16 cellular contexts compared by ENCODE assay signal in genomic region chr6:13559251-13559650, GRCh38. TPM values are rescaled to one million over a fixed set of nuclear protein-coding genes. Genes with fewer than 3 reads are reported as not detected.
A peak's percentile ranks its signal among the peaks of the same experiment; 100 is the strongest.
DNase-seq lines count a peak whose midpoint lies in the region; ATAC-seq and TF ChIP-seq lines count a peak whose summit lies in the region.
"Had no signal": no experiment of that assay in that cellular context is flagged by ENCODE, and none has a peak within 500 bp of the region (broad histone marks: within the 10 kb centered on the region; RNA-seq: fewer than 3 reads in every experiment).

No MANE protein-coding gene starts in this region.

- H3K4me1 ChIP-seq in lower lobe of right lung = peaks cover 42% of the 10 kb centered on the region

- CTCF ChIA-PET in activated CD4-positive, alpha-beta T cell treated with anti-CD3 and anti-CD28 coated beads for 36 hours (lab: Charles Lee) = interaction anchor here (1.0 kb wide), 1 partner anchor 16 kb away, joined by 4 read pairs; no protein-coding TSS in a partner anchor

- POLR2A ChIA-PET in activated CD4-positive, alpha-beta T cell treated with anti-CD3 and anti-CD28 coated beads for 36 hours (lab: Charles Lee) = interaction anchor here (0.6 kb wide), 1 partner anchor 364 kb away, joined by 3 read pairs; no protein-coding TSS in a partner anchor

- no peak for TF ChIP-seq CTCF in lower lobe of right lung (IDR thresholded peaks at IDR 0.05)

- H3K36me3 ChIP-seq in lower lobe of right lung = no peaks in the 10 kb centered on the region
- H3K36me3 ChIP-seq: tibial nerve had no signal

- intact Hi-C loops in activated CD4-positive, alpha-beta T cell treated with anti-CD3 and anti-CD28 coated beads for 36 hours (cut with DNase I, micrococcal nuclease) = no loop called here
- intact Hi-C loops in lower lobe of right lung (cut with DNase I) = no loop called here

- H3K27ac ChIP-seq in angular gyrus (ENCODE audit: low read depth, low read length) (peak overlapping the region; percentile 85), temporal lobe (ENCODE audit: low read depth, low read length) (peak overlapping the region; percentile 34), lower lobe of right lung (no peak overlapping the region)
- H3K27ac ChIP-seq: HL-60, VCaP had no signal

- no peak for ATAC-seq in activated CD4-positive, alpha-beta T cell treated with anti-CD3 and anti-CD28 coated beads for 36 hours
- ATAC-seq in lower lobe of right lung (no peak), HG03460 (IDR thresholded peaks at IDR 0.05; ENCODE audit: unreplicated experiment) (no peak)

- peaks cover 2% of the 10 kb centered on the region for H3K27me3 Mint-ChIP-seq in activated CD4-positive, alpha-beta T cell treated with anti-CD3 and anti-CD28 coated beads for 36 hours

- DNase-seq in activated CD4-positive, alpha-beta T cell treated with anti-CD3 and anti-CD28 coated beads for 36 hours = no peak
- DNase-seq in activated CD4-positive, alpha-beta T cell treated with anti-CD3 and anti-CD28 coated beads for 1 hour = no peak
- peak; percentile 27 for DNase-seq in inferior parietal cortex (ENCODE audit: extremely low spot score)
- DNase-seq in HCEC 1CT = no peak
- no peak for DNase-seq in lower lobe of right lung
- DNase-seq: ACHN; mesendoderm; NCI-H2227 treated with DMSO at 0.1 percent for 48 hours; OCI-M1; stimulated activated CD4-positive, alpha-beta T cell treated with anti-CD3 and anti-CD28 coated beads, Interleukin-4, amount 100 ng/mL, for 24 hours had no signal

- no peak overlapping the region for H3K4me3 Mint-ChIP-seq in activated CD4-positive, alpha-beta T cell treated with anti-CD3 and anti-CD28 coated beads for 36 hours

- H3K9me3 Mint-ChIP-seq in activated CD4-positive, alpha-beta T cell treated with anti-CD3 and anti-CD28 coated beads for 36 hours (ENCODE audit: low read depth) = no peaks in the 10 kb centered on the region

- H3K4me3 ChIP-seq in lower lobe of right lung = no peak overlapping the region
- H3K4me3 ChIP-seq: tibial nerve had no signal

- H3K36me3 Mint-ChIP-seq in activated CD4-positive, alpha-beta T cell treated with anti-CD3 and anti-CD28 coated beads for 36 hours (ENCODE audit: low read depth) = no peaks in the 10 kb centered on the region

- no peaks in the 10 kb centered on the region for H3K27me3 ChIP-seq in lower lobe of right lung (ENCODE audit: low read depth)
- H3K27me3 ChIP-seq: tibial nerve had no signal

- no peaks in the 10 kb centered on the region for H3K9me3 ChIP-seq in lower lobe of right lung
- H3K9me3 ChIP-seq: tibial nerve had no signal

- H3K4me1 Mint-ChIP-seq in activated CD4-positive, alpha-beta T cell treated with anti-CD3 and anti-CD28 coated beads for 36 hours = no peaks in the 10 kb centered on the region

- H3K27ac Mint-ChIP-seq in activated CD4-positive, alpha-beta T cell treated with anti-CD3 and anti-CD28 coated beads for 36 hours = peak overlapping the region; percentile 55

RNA-seq across cellular contexts. Expression of gene SIRT5, which starts 15.2 kb away (rescaled TPM):
- 10 to 100 TPM; 14.7 to 21.9 TPM for total RNA-seq in activated CD4-positive, alpha-beta T cell treated with anti-CD3 and anti-CD28 coated beads for 36 hours
- total RNA-seq in temporal lobe (12.8 TPM), lower lobe of right lung (15.3 TPM)

RNA-seq across cellular contexts. Expression of gene NOL7, which starts 55.9 kb away (rescaled TPM):
- 10 to 100 TPM; 92.8 to 97.3 TPM for total RNA-seq in activated CD4-positive, alpha-beta T cell treated with anti-CD3 and anti-CD28 coated beads for 36 hours
- total RNA-seq in temporal lobe (44.7 TPM), lower lobe of right lung (49.3 TPM)
